In the genomic region with DNA sequence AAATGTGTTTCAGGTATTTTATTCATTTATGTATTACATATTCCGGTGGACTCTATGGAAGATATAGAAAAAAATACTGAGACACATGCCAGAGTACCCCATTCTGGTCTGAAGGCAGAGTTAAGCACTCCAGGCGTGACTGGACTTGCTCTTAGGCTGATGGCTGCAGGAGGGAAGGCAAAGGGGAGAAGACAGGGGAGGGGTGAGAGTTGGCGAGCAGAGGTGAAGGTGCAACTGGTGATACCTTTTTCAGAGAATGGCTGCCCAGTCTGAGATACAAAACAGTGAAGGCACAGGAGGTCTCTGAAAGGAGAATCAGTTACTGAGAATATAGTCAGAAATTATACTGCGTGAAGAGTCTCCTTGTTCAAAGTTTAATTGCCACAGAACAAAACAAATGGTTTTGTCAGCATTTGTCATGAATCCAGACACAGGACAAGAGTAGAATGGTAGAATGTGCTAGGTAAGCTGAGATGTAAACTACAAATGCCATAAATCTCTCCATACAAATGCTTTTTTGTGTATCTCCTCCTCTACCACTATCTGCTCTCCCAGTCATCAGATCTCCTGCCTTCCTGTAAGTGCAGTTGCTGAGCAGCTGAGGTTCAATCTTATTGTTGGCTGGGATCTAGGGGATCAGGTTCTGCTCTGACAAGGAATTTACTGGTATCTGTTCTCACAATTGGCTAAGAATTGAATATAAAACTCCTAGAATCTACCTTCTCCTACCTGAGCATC, we compare ENCODE assay signal across 14 cellular contexts.
DNase-seq lines count a peak whose midpoint lies in the region; ATAC-seq and TF ChIP-seq lines count a peak whose summit lies in the region.
"Had no signal": no experiment of that assay in that cellular context is flagged by ENCODE, and none has a peak within 500 bp of the region (broad histone marks: within the 10 kb centered on the region; RNA-seq: fewer than 3 reads in every experiment).

No MANE protein-coding gene starts in this region.

- H3K27ac Mint-ChIP-seq in T-cell: no peak overlapping the region
- H3K27ac Mint-ChIP-seq: CD4-positive, alpha-beta memory T cell had no signal

- H3K4me3 ChIP-seq in epithelial cell of esophagus (ENCODE audit: low read length) (no peak overlapping the region), gastrocnemius medialis (no peak overlapping the region)
- H3K4me3 ChIP-seq: body of pancreas had no signal

- no peak overlapping the region for H3K4me3 Mint-ChIP-seq in T-cell
- H3K4me3 Mint-ChIP-seq: CD4-positive, alpha-beta memory T cell had no signal

- H3K9me3 ChIP-seq in gastrocnemius medialis: no peaks in the 10 kb centered on the region
- H3K9me3 ChIP-seq: body of pancreas had no signal

- H3K27ac ChIP-seq in gastrocnemius medialis: peak overlapping the region; percentile 24 to 72 (median 53)
- H3K27ac ChIP-seq: 22Rv1, body of pancreas had no signal

- POLR2A ChIA-PET in T-cell (lab: Charles Lee): no interaction called here

- CTCF ChIA-PET in T-cell (lab: Charles Lee): no interaction called here

- in situ Hi-C loops in gastrocnemius medialis (cut with MboI; ENCODE audit: low sequenced_read_pairs in 4 of 4): no loop called here

- H3K27me3 ChIP-seq in gastrocnemius medialis: no peaks in the 10 kb centered on the region
- H3K27me3 ChIP-seq: body of pancreas had no signal

- no peaks in the 10 kb centered on the region for H3K9me3 Mint-ChIP-seq in T-cell
- H3K9me3 Mint-ChIP-seq: CD4-positive, alpha-beta memory T cell had no signal

- ATAC-seq in gastrocnemius medialis: peak; percentile 41 to 53
- no peak for ATAC-seq in GM18867 (IDR thresholded peaks at IDR 0.05; ENCODE audit: unreplicated experiment)
- ATAC-seq in HG03095 (IDR thresholded peaks at IDR 0.05; ENCODE audit: unreplicated experiment): no peak
- no peak for ATAC-seq in T-cell (replicated peaks in 1 of 4)
- ATAC-seq: body of pancreas, left colon had no signal

- H3K4me1 ChIP-seq in gastrocnemius medialis: peaks cover 61 to 74% of the 10 kb centered on the region in 2 donors
- H3K4me1 ChIP-seq: body of pancreas had no signal

- H3K27me3 Mint-ChIP-seq in T-cell: no peaks in the 10 kb centered on the region
- H3K27me3 Mint-ChIP-seq: CD4-positive, alpha-beta memory T cell had no signal

- no peak for TF ChIP-seq CTCF in epithelial cell of esophagus (IDR thresholded peaks at IDR 0.05; ENCODE audit: insufficient read depth, low read depth, low read length, missing control alignments)
- no peak for TF ChIP-seq CTCF in gastrocnemius medialis (IDR thresholded peaks at IDR 0.05 in 4 of 5, conservative IDR thresholded peaks at IDR 0.05 in 1 of 5)

- DNase-seq in DMS 273 (lab: John Stamatoyannopoulos, UW; ENCODE audit: unreplicated experiment) (peak; percentile 39), DMS 273 treated with DMSO at 0.1 percent for 48 hours (lab: John Stamatoyannopoulos, UW) (no peak), NCI-H2171 (lab: John Stamatoyannopoulos, UW) (peak; percentile 48), epithelial cell of esophagus (ENCODE audit: low read depth) (peak; percentile 59), gastrocnemius medialis (no peak), T-cell (no peak)
- DNase-seq: activated CD4-positive, alpha-beta T cell treated with anti-CD3 and anti-CD28 coated beads, Interleukin-2, amount 50 U/mL, for 1 hour; body of pancreas; CD4-positive, alpha-beta memory T cell; left colon; NCI-H226 had no signal

- intact Hi-C loops in gastrocnemius medialis (cut with DNase I; ENCODE audit: low total_unique reads): no loop called here

- TF ChIP-seq POLR2A in gastrocnemius medialis (IDR thresholded peaks at IDR 0.05): no peak

- no peaks in the 10 kb centered on the region for H3K36me3 ChIP-seq in gastrocnemius medialis

- H3K36me3 Mint-ChIP-seq in T-cell: no peaks in the 10 kb centered on the region
- H3K36me3 Mint-ChIP-seq: CD4-positive, alpha-beta memory T cell had no signal

- H3K4me1 Mint-ChIP-seq in T-cell: peaks cover 0 to 2% (median 0%) of the 10 kb centered on the region in 3 donors
- H3K4me1 Mint-ChIP-seq: CD4-positive, alpha-beta memory T cell had no signal

Comparison
In these comparisons a context has a peak if more than half of its experiments do, and no peak if none do; other contexts are left out.
1. DNase-seq: peak in DMS 273 (single experiment), NCI-H2171 (single experiment) and epithelial cell of esophagus (single experiment); none in DMS 273 treated with DMSO at 0.1 percent for 48 hours (single experiment), gastrocnemius medialis (0 of 2) and T-cell (0 of 34).
2. ATAC-seq: peak in gastrocnemius medialis (2 of 2); none in GM18867 (single experiment), HG03095 (single experiment) and T-cell (0 of 4).